ENCODE assay signal across 8 cellular contexts in genomic region chr1:10387611-10388386, GRCh38. TPM values are rescaled to one million over a fixed set of nuclear protein-coding genes. Genes with fewer than 3 reads are reported as not detected.
DNase-seq lines count a peak whose midpoint lies in the region; ATAC-seq and TF ChIP-seq lines count a peak whose summit lies in the region.

No MANE protein-coding gene starts in this region.

- 51% methylated on average over 4 of the region's 4 CpGs for WGBS in right lobe of liver (ENCODE audit: insufficient coverage, low coverage, low lambda C conversion rate, missing lambda C conversion rate)

- H3K36me3 ChIP-seq in right lobe of liver (no peaks in the 10 kb centered on the region), tibial artery (no peaks in the 10 kb centered on the region)

- peaks cover 0 to 26% (median 9%) of the 10 kb centered on the region in 4 donors for H3K4me1 ChIP-seq in right lobe of liver
- peaks cover 0 to 13% (median 9%) of the 10 kb centered on the region in 4 donors for H3K4me1 ChIP-seq in tibial artery

- H3K27ac ChIP-seq in right lobe of liver (peak overlapping the region in 2 of 3 donors; percentile 10 to 64), tibial artery (peak overlapping the region; percentile 16 to 63)

- H3K9me3 ChIP-seq in right lobe of liver, result no peaks in the 10 kb centered on the region
- H3K9me3 ChIP-seq in tibial artery, result no peaks in the 10 kb centered on the region

- TF ChIP-seq POLR2A in NB4 (IDR thresholded peaks at IDR 0.05; ENCODE audit: extremely low read depth, insufficient read length) (no peak), right lobe of liver (IDR thresholded peaks at IDR 0.05) (no peak)

- peak; percentile 30 to 82 (median 66) for ATAC-seq in right lobe of liver
- no peak for ATAC-seq in HG03045 (IDR thresholded peaks at IDR 0.05; ENCODE audit: unreplicated experiment)

- H3K4me1 Mint-ChIP-seq in chondrocyte (ENCODE audit: low read depth), result peaks cover 13% of the 10 kb centered on the region

- intact Hi-C loops in right lobe of liver (cut with DNase I) (no loop called here), tibial artery (cut with DNase I; ENCODE audit: low total_unique reads) (no loop called here)

- H3K4me3 Mint-ChIP-seq in chondrocyte (ENCODE audit: unreplicated experiment), result peak overlapping the region; percentile 28

- H3K27me3 Mint-ChIP-seq in chondrocyte (ENCODE audit: low read depth), result no peaks in the 10 kb centered on the region

- no peaks in the 10 kb centered on the region for H3K9me3 Mint-ChIP-seq in chondrocyte (ENCODE audit: low read depth)

- H3K27ac Mint-ChIP-seq in chondrocyte (ENCODE audit: unreplicated experiment), result peak overlapping the region; percentile 88

- peaks cover 6% of the 10 kb centered on the region for H3K36me3 Mint-ChIP-seq in chondrocyte (ENCODE audit: low read depth)

- DNase-seq in DMS153 treated with DMSO at 0.1 percent for 48 hours (lab: John Stamatoyannopoulos, UW; ENCODE audit: unreplicated experiment) (peak; percentile 16), NB4 (ENCODE audit: low read depth) (peak; percentile 90), chondrocyte (ENCODE audit: low spot score) (no peak), right lobe of liver (no peak), tibial artery (peak; percentile 34 to 70), T1000 (lab: John Stamatoyannopoulos, UW) (no peak), NCI-H774 (lab: John Stamatoyannopoulos, UW) (no peak)

- no peaks in the 10 kb centered on the region for H3K27me3 ChIP-seq in right lobe of liver
- no peaks in the 10 kb centered on the region for H3K27me3 ChIP-seq in tibial artery

- H3K4me3 ChIP-seq in NB4 (ENCODE audit: low read depth, low read length), result peak overlapping the region; percentile 22
- H3K4me3 ChIP-seq in right lobe of liver, result peak overlapping the region in 1 of 3 donors; percentile 9
- H3K4me3 ChIP-seq in tibial artery, result peak overlapping the region in 1 of 2 donors; percentile 17

- no peak for TF ChIP-seq CTCF in NB4 (IDR thresholded peaks at IDR 0.05; ENCODE audit: low read depth, low read length)
- peak; percentile 56 for TF ChIP-seq CTCF in chondrocyte (IDR thresholded peaks at IDR 0.05)
- no peak for TF ChIP-seq CTCF in right lobe of liver (IDR thresholded peaks at IDR 0.05)
- TF ChIP-seq CTCF in tibial artery (IDR thresholded peaks at IDR 0.05), result no peak

RNA-seq across cellular contexts. Expression of gene PGD, which starts 11.1 kb away (rescaled TPM):
- total RNA-seq in chondrocyte, result 114 to 208 TPM (median 118 TPM) in 3 replicates
- 100 to 1,000 TPM in 1 of 6 experiments, 10 to 100 TPM in 5; 51.9 to 151 (median 72.0) TPM for total RNA-seq in right lobe of liver

RNA-seq across cellular contexts. Expression of gene CENPS, which starts 42.4 kb away (rescaled TPM):
- total RNA-seq in chondrocyte (11.3 to 18.7 TPM (median 12.9 TPM) in 3 replicates), right lobe of liver (1 to 10 TPM; 1.8 to 9.3 (median 5.7) TPM)

Comparison
In these comparisons a context has a peak if more than half of its experiments do, and no peak if none do; other contexts are left out.
1. DNase-seq: peak in DMS153 treated with DMSO at 0.1 percent for 48 hours (single experiment), NB4 (single experiment) and tibial artery (2 of 2); none in chondrocyte (single experiment), right lobe of liver (0 of 3), T1000 (single experiment) and NCI-H774 (single experiment).